ENCODE assay signal across 13 cellular contexts in the genomic region with DNA sequence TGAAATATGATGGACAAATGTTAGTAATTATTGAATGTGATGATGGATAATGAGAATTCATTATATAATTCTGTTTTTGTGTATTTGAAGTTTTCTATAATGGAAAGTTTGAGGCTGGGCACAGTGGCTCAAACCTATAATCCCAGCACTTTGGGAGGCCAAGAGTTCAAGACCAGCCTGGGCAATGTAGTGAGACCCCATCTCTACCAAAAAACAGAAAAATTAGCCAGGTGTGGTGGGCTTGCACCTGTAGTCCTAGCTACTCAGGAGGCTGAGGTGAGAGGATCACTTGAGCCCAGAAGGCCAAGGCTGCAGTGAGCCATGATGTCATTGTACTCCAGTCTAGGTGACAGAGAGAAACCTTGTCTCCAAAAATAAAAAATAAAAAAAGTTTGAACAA. TPM values are rescaled to one million over a fixed set of nuclear protein-coding genes. Genes with fewer than 3 reads are reported as not detected.
"Had no signal": no experiment of that assay in that cellular context is flagged by ENCODE, and none has a peak within 500 bp of the region (broad histone marks: within the 10 kb centered on the region; RNA-seq: fewer than 3 reads in every experiment).

No MANE protein-coding gene starts in this region.

RNA-seq across cellular contexts. Expression of a gene that starts 52.9 kb away (rescaled TPM):
- total RNA-seq: activated B cell treated with CpG ODN at 0.5 μM for 24 hours; activated CD4-positive, alpha-beta memory T cell treated with anti-CD3 and anti-CD28 coated beads for 36 hours; activated CD4-positive, alpha-beta memory T cell treated with anti-CD3 and anti-CD28 coated beads, Interleukin-2, amount 10 ng/mL, durations not matched to agents 7 days and 5 days; activated CD4-positive, alpha-beta T cell treated with anti-CD3 and anti-CD28 coated beads for 36 hours; activated CD4-positive, alpha-beta T cell treated with anti-CD3 and anti-CD28 coated beads, Interleukin-2, amount 10 ng/mL, durations not matched to agents 24 days and 14 days; activated CD4-positive, alpha-beta T cell treated with anti-CD3 and anti-CD28 coated beads, Interleukin-2, amount 10 ng/mL, durations not matched to agents 7 days and 5 days; activated CD8-positive, alpha-beta memory T cell treated with anti-CD3 and anti-CD28 coated beads for 36 hours; activated CD8-positive, alpha-beta memory T cell treated with anti-CD3 and anti-CD28 coated beads, Interleukin-2, amount 10 ng/mL, durations not matched to agents 7 days and 5 days; activated CD8-positive, alpha-beta T cell treated with anti-CD3 and anti-CD28 coated beads for 36 hours; activated CD8-positive, alpha-beta T cell treated with anti-CD3 and anti-CD28 coated beads, Interleukin-2, amount 10 ng/mL, durations not matched to agents 7 days and 5 days; T-helper 1 cell treated with Interleukin-12 subunit alpha and Interleukin-12 subunit beta and Interleukin-4 antibody, amounts not matched to agents 30 ng/mL and 1 ng/mL, for 36 hours; T-helper 17 cell; T-helper 2 cell treated with Interferon-gamma antibody and Interleukin-4, amounts not matched to agents 100 ng/mL and 5 ng/mL, for 36 hours had no signal
